Comparison of ENCODE assay signal across 3 cellular contexts in genomic region chr2:62160691-62161090, GRCh38. TPM values are rescaled to one million over a fixed set of nuclear protein-coding genes. Genes with fewer than 3 reads are reported as not detected.
DNase-seq lines count a peak whose midpoint lies in the region; ATAC-seq, FAIRE-seq and TF ChIP-seq lines count a peak whose summit lies in the region.
"Not testable (repeated sequence)": the region's sequence is repeated elsewhere in the genome, so short reads cannot be mapped to it uniquely, and the experiment has no call there.

No MANE protein-coding gene starts in this region.

- H3K27ac ChIP-seq in A549; HEK293 (ENCODE audit: extremely low read depth, low read depth, low read length): not testable (repeated sequence)

- H3K4me3 ChIP-seq in A549; HEK293 (ENCODE audit: low read depth, low read length): not testable (repeated sequence)

- H3K36me3 ChIP-seq in HEK293 (ENCODE audit: control insufficient read depth in 2 of 2, insufficient read depth in 1 of 2, low read length in 2 of 2): not testable (repeated sequence)

- DNase-seq in A549 (ENCODE audit: low read depth in 1 of 2, low spot score in 1 of 2): not testable (repeated sequence)

- POLR2A ChIA-PET in A549 (lab: Yijun Ruan, JAX); HEK293 (lab: Yijun Ruan, JAX): not testable (repeated sequence)

- not testable (repeated sequence) for TF ChIP-seq RAD21 in A549 (conservative IDR thresholded peaks at IDR 0.05 in 1 of 2, IDR thresholded peaks at IDR 0.05 in 1 of 2)

- CTCF ChIA-PET in A549 (lab: Yijun Ruan, JAX): interaction anchor here (1.1 kb wide), 1 partner anchor 23 kb away, joined by 3 read pairs; no protein-coding TSS in a partner anchor
- CTCF ChIA-PET in HEK293 (lab: Yijun Ruan, JAX): not testable (repeated sequence)

- not testable (repeated sequence) for ATAC-seq in A549

- H3K4me2 ChIP-seq in A549: not testable (repeated sequence)

- TF ChIP-seq POLR2A in A549 (IDR thresholded peaks at IDR 0.05; ENCODE audit: low read length): not testable (repeated sequence)

- FAIRE-seq in A549 (lab: Jason Lieb, UNC): not testable (repeated sequence)
- peak; percentile 35 for FAIRE-seq in endometrium (lab: Jason Lieb, UNC)

- not testable (repeated sequence) for TF ChIP-seq CTCF in A549 (IDR thresholded peaks at IDR 0.05); HEK293 (tag by site-specific recombination; IDR thresholded peaks at IDR 0.05)

- WGBS in A549 (ENCODE audit: missing lambda C conversion rate): 99% methylated on average over 9 of the region's 9 CpGs

- TF ChIP-seq EP300 in A549 (IDR thresholded peaks at IDR 0.05): not testable (repeated sequence)

- not testable (repeated sequence) for H3K9me3 ChIP-seq in A549; HEK293 (ENCODE audit: control insufficient read depth, insufficient read depth, low read depth, low read length)

- H3K4me1 ChIP-seq in A549; HEK293 (ENCODE audit: control insufficient read depth, insufficient read depth, low read length): not testable (repeated sequence)

TF ChIP-seq in A549, 52 proteins besides CTCF, POLR2A, EP300 and RAD21:
- peak; percentile 79 for TF ChIP-seq ZC3H11A (IDR thresholded peaks at IDR 0.05)

TF ChIP-seq in HEK293, 187 proteins besides CTCF, POLR2A, EP300 and RAD21 (continues in another document):
- TF ChIP-seq ZNF394 (tag by site-specific recombination; IDR thresholded peaks at IDR 0.05; ENCODE audit: borderline replicate concordance) (peak; percentile 93), ZNF518A (tag by site-specific recombination; conservative IDR thresholded peaks at IDR 0.05; ENCODE audit: low read depth) (peak; percentile 85), ZXDB (tag by site-specific recombination; IDR thresholded peaks at IDR 0.05) (peak; percentile 60), ZNF404 (tag by site-specific recombination; IDR thresholded peaks at IDR 0.05) (0 out of 2 replicates have a peak, but pooled peaks have one; percentile 15), ZNF654 (tag by site-specific recombination; IDR thresholded peaks at IDR 0.05; ENCODE audit: low read depth) (peak; percentile 30), ZNF629 (tag by site-specific recombination; IDR thresholded peaks at IDR 0.05) (peak; percentile 52), ZNF791 (tag by site-specific recombination; IDR thresholded peaks at IDR 0.05) (0 out of 2 replicates have a peak, but pooled peaks have one; percentile 14), ZNF558 (tag by site-specific recombination; IDR thresholded peaks at IDR 0.05) (peak; percentile 61; the same call in 1 of the 2 replicates), ZNF140 (tag by site-specific recombination; IDR thresholded peaks at IDR 0.05) (peak; percentile 78), ZNF202 (tag by site-specific recombination; IDR thresholded peaks at IDR 0.05; ENCODE audit: borderline replicate concordance) (peak; percentile 78; the same call in 1 of the 2 replicates), ZNF501 (tag by site-specific recombination; IDR thresholded peaks at IDR 0.05) (0 out of 2 replicates have a peak, but pooled peaks have one; percentile 40)
- TF ChIP-seq, protein P1, sequence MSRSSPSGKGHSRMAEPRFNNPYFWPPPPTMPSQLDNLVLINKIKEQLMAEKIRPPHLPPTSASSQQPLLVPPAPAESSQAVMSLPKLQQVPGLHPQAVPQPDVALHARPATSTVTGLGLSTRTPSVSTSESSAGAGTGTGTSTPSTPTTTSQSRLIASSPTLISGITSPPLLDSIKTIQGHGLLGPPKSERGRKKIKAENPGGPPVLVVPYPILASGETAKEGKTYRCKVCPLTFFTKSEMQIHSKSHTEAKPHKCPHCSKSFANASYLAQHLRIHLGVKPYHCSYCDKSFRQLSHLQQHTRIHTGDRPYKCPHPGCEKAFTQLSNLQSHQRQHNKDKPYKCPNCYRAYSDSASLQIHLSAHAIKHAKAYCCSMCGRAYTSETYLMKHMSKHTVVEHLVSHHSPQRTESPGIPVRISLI (tag by site-specific recombination; IDR thresholded peaks at IDR 0.05): 0 out of 2 replicates have a peak, but pooled peaks have one; percentile 12
- TF ChIP-seq, protein P2, sequence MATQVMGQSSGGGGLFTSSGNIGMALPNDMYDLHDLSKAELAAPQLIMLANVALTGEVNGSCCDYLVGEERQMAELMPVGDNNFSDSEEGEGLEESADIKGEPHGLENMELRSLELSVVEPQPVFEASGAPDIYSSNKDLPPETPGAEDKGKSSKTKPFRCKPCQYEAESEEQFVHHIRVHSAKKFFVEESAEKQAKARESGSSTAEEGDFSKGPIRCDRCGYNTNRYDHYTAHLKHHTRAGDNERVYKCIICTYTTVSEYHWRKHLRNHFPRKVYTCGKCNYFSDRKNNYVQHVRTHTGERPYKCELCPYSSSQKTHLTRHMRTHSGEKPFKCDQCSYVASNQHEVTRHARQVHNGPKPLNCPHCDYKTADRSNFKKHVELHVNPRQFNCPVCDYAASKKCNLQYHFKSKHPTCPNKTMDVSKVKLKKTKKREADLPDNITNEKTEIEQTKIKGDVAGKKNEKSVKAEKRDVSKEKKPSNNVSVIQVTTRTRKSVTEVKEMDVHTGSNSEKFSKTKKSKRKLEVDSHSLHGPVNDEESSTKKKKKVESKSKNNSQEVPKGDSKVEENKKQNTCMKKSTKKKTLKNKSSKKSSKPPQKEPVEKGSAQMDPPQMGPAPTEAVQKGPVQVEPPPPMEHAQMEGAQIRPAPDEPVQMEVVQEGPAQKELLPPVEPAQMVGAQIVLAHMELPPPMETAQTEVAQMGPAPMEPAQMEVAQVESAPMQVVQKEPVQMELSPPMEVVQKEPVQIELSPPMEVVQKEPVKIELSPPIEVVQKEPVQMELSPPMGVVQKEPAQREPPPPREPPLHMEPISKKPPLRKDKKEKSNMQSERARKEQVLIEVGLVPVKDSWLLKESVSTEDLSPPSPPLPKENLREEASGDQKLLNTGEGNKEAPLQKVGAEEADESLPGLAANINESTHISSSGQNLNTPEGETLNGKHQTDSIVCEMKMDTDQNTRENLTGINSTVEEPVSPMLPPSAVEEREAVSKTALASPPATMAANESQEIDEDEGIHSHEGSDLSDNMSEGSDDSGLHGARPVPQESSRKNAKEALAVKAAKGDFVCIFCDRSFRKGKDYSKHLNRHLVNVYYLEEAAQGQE (tag by site-specific recombination; IDR thresholded peaks at IDR 0.05): peak; percentile 75

RNA-seq across cellular contexts. Expression of gene B3GNT2, which starts 35.2 kb away (rescaled TPM):
- 26.4 and 29.4 TPM in 2 replicates for polyA plus RNA-seq in A549 (2011; rRNA removed)
- 7.4 and 8.5 TPM in 2 replicates for polyA plus RNA-seq in A549 (2012; cell fraction: cytosol; rRNA removed)
- polyA plus RNA-seq in A549 (2012; cell fraction: nucleus; rRNA removed): 4.6 and 7.6 TPM in 2 replicates
- polyA plus RNA-seq in A549 (2017; fragmentation: RNase III; extraction: RNeasy Plus Mini Kit Qiagen cat#74134 plus additional on column Dnase treatment): 17.0 to 21.3 TPM (median 21.1 TPM) in 3 replicates
- polyA minus RNA-seq in A549 (2011; rRNA and poly(A)+ RNA removed): 18.3 and 23.8 TPM in 2 replicates
